In genomic region chr12:47636908-47637780, GRCh38 we compare ENCODE assay signal across 8 cellular contexts.
DNase-seq lines count a peak whose midpoint lies in the region; ATAC-seq, FAIRE-seq and TF ChIP-seq lines count a peak whose summit lies in the region.

No MANE protein-coding gene starts in this region.

- H4K20me1 ChIP-seq in GM12878 (ENCODE audit: control insufficient read depth, insufficient read depth): no peaks in the 10 kb centered on the region

- intact Hi-C loops in Right ventricle myocardium inferior (cut with DNase I) (no loop called here), cardiac septum (cut with DNase I) (no loop called here), GM12878 (cut with micrococcal nuclease; ENCODE audit: unreplicated experiment) (no loop called here)

- DNase-seq in Right ventricle myocardium inferior (ENCODE audit: missing footprints) (peak; percentile 77), cardiac septum (ENCODE audit: low spot score) (no peak), RWPE1 (ENCODE audit: low spot score) (no peak), GM12878 (ENCODE audit: low read depth, low spot score) (no peak), mesenchymal stem cell (peak; percentile 5), HTR-8/SVneo (ENCODE audit: insufficient read length, low spot score) (no peak)

- H3K23ac ChIP-seq in mesenchymal stem cell (ENCODE audit: low read length in 2 of 2): no peak overlapping the region

- no peak for FAIRE-seq in GM12878 (lab: Jason Lieb, UNC)
- FAIRE-seq in HTR-8/SVneo (lab: Jason Lieb, UNC): no peak

- H4K8ac ChIP-seq in mesenchymal stem cell (ENCODE audit: low read length): no peak overlapping the region

- H3K9me3 ChIP-seq in GM12878 (replicated peaks; ENCODE audit: control insufficient read depth, insufficient read depth, low read length) (no peaks in the 10 kb centered on the region; the same call in 2 of the 3 replicates), mesenchymal stem cell (ENCODE audit: control insufficient read depth, low read length) (peaks cover 11% of the 10 kb centered on the region)

- H3K79me2 ChIP-seq in GM12878 (ENCODE audit: control insufficient read depth, insufficient read depth, low read length): no peaks in the 10 kb centered on the region

- H2BK120ac ChIP-seq in mesenchymal stem cell (ENCODE audit: low read depth, low read length): no peak overlapping the region

- H3K18ac ChIP-seq in mesenchymal stem cell (ENCODE audit: low read depth in 1 of 2, low read length in 2 of 2): no peak overlapping the region

- CTCF ChIA-PET in RWPE1 (lab: Yijun Ruan, JAX): interaction anchor here (0.6 to 1.6 kb wide), 5 partner anchors 9 to 380 kb away, joined by 3 to 5 read pairs (median 3); no protein-coding TSS in a partner anchor
- CTCF ChIA-PET in GM12878 (lab: Yijun Ruan, JAX): interaction anchor here (0.5 to 5.5 kb wide), 18 partner anchors 13 to 604 kb away, joined by 3 to 34 read pairs (median 4); partner anchors contain the start of gene ENDOU

- H3K4me3 ChIP-seq in GM12878: no peak overlapping the region
- no peak overlapping the region for H3K4me3 ChIP-seq in mesenchymal stem cell (ENCODE audit: insufficient read depth in 1 of 2, low read depth in 1 of 2, low read length in 2 of 2)

- no peak overlapping the region for H3K14ac ChIP-seq in mesenchymal stem cell (ENCODE audit: low read length in 2 of 2)

- BruUV-seq in GM12878 (replicated peaks; lab: Mats Ljungman, UMichigan): no TSS peak

- H3K79me1 ChIP-seq in mesenchymal stem cell (replicated peaks; ENCODE audit: low read length, poor library complexity, severe bottlenecking): peaks cover 16% of the 10 kb centered on the region

- no peak overlapping the region for H3K27ac ChIP-seq in RWPE1
- H3K27ac ChIP-seq in GM12878 (ENCODE audit: control insufficient read depth, insufficient read depth): no peak overlapping the region
- H3K27ac ChIP-seq in mesenchymal stem cell (ENCODE audit: low read length, poor library complexity, severe bottlenecking): no peak overlapping the region

- H4K91ac ChIP-seq in mesenchymal stem cell (ENCODE audit: low read length): no peak overlapping the region

- POLR2A ChIA-PET in RWPE1 (lab: Yijun Ruan, JAX; ENCODE audit: low non-redundant PET): no interaction called here
- POLR2A ChIA-PET in GM12878 (lab: Charles Lee): no interaction called here

- no peaks in the 10 kb centered on the region for H3K36me3 ChIP-seq in GM12878 (ENCODE audit: control insufficient read depth in 2 of 2, insufficient read depth in 2 of 2, low read length in 1 of 2)
- peaks cover 11 to 15% of the 10 kb centered on the region in 2 experiments for H3K36me3 ChIP-seq in mesenchymal stem cell (ENCODE audit: control insufficient read depth in 1 of 2, insufficient read depth in 2 of 2, low read depth in 1 of 2, low read length in 2 of 2)

- no peak overlapping the region for H2BK15ac ChIP-seq in mesenchymal stem cell (ENCODE audit: low read depth, poor library complexity, severe bottlenecking)

- TF ChIP-seq RAD21 in GM12878 (IDR thresholded peaks at IDR 0.05; ENCODE audit: insufficient read depth, low read depth, low read length): 0 out of 2 replicates have a peak, but pooled peaks have one; percentile 7

- H2BK5ac ChIP-seq in mesenchymal stem cell (ENCODE audit: low read depth, low read length, poor library complexity, severe bottlenecking): no peak overlapping the region

- no peak for TF ChIP-seq EP300 in GM12878 (IDR thresholded peaks at IDR 0.05; ENCODE audit: borderline replicate concordance in 1 of 2, control insufficient read depth in 1 of 2, low read depth in 2 of 2, low read length in 2 of 2)

- H2AK5ac ChIP-seq in mesenchymal stem cell (ENCODE audit: low read length, severe bottlenecking): no peak overlapping the region

- in situ Hi-C loops in GM12878 (cut with MboI): no loop called here

- H3K9ac ChIP-seq in GM12878 (ENCODE audit: control insufficient read depth, insufficient read depth, low read length) (no peak overlapping the region), mesenchymal stem cell (ENCODE audit: low read length) (no peak overlapping the region)

- no peaks in the 10 kb centered on the region for H3K27me3 ChIP-seq in GM12878 (replicated peaks in 1 of 2; ENCODE audit: control insufficient read depth in 2 of 2, insufficient read depth in 2 of 2, low read length in 1 of 2)
- no peaks in the 10 kb centered on the region for H3K27me3 ChIP-seq in mesenchymal stem cell (ENCODE audit: control insufficient read depth in 1 of 2, insufficient read depth in 1 of 2, low read length in 2 of 2)

- H2AFZ ChIP-seq in GM12878 (ENCODE audit: control insufficient read depth, low read depth, low read length): no peak overlapping the region
- H2AFZ ChIP-seq in mesenchymal stem cell (ENCODE audit: low read depth, low read length): no peak overlapping the region

- ATAC-seq in Right ventricle myocardium inferior (no peak), GM12878 (no peak), GM18909 (IDR thresholded peaks at IDR 0.05; ENCODE audit: poor library complexity, unreplicated experiment) (no peak), GM21528 (IDR thresholded peaks at IDR 0.05; ENCODE audit: low FRiP score, unreplicated experiment) (no peak)

- SMC1A ChIA-PET in GM12878 (lab: Charles Lee; ENCODE audit: uncharacterized antibody, unreplicated experiment): interaction anchor here (1.3 kb wide), 1 partner anchor 605 kb away, joined by 9 read pairs; no protein-coding TSS in a partner anchor

- H3K4me2 ChIP-seq in GM12878 (ENCODE audit: control insufficient read depth, insufficient read depth) (no peak overlapping the region), mesenchymal stem cell (ENCODE audit: low read length, poor library complexity, severe bottlenecking) (no peak overlapping the region)

- TF ChIP-seq CTCF in RWPE1 (conservative IDR thresholded peaks at IDR 0.05; ENCODE audit: low read depth): peak; percentile 43
- peak; percentile 15 to 50 (median 47); a peak in 5 of 6 replicates for TF ChIP-seq CTCF in GM12878 (IDR thresholded peaks at IDR 0.05 in 2 of 3, conservative IDR thresholded peaks at IDR 0.05 in 1 of 3; ENCODE audit: control insufficient read depth in 2 of 3, extremely low read depth in 1 of 3, insufficient read depth in 1 of 3, low read depth in 3 of 3, low read length in 3 of 3)

- H2BK12ac ChIP-seq in mesenchymal stem cell (ENCODE audit: low read length in 2 of 2): no peak overlapping the region

- 34% methylated on average over 8 of the region's 8 CpGs for WGBS in GM12878 (ENCODE audit: insufficient coverage, insufficient replicate concordance, low lambda C conversion rate, missing lambda C conversion rate)
- 75% methylated on average over 7 of the region's 8 CpGs for WGBS in mesenchymal stem cell

- H3K4ac ChIP-seq in mesenchymal stem cell (ENCODE audit: low read depth in 1 of 2, low read length in 2 of 2): no peak overlapping the region

- no peak for TF ChIP-seq POLR2A in GM12878 (IDR thresholded peaks at IDR 0.05; ENCODE audit: low read depth, low read length)

- RAD21 ChIA-PET in GM12878 (lab: Charles Lee; ENCODE audit: unreplicated experiment): interaction anchor here (1.8 kb wide), 1 partner anchor 604 kb away, joined by 13 read pairs; no protein-coding TSS in a partner anchor

- H3K4me1 ChIP-seq in GM12878 (ENCODE audit: control insufficient read depth, insufficient read depth, low read length) (no peaks in the 10 kb centered on the region), mesenchymal stem cell (ENCODE audit: control insufficient read depth, insufficient read depth, low read depth, low read length) (no peaks in the 10 kb centered on the region)

TF ChIP-seq in GM12878, 131 proteins besides CTCF, POLR2A, EP300 and RAD21 (continues in another document):
- no peak for TF ChIP-seq CHD2 (IDR thresholded peaks at IDR 0.05; ENCODE audit: borderline replicate concordance, low read depth, low read length)
- no peak for TF ChIP-seq RBBP5 (conservative IDR thresholded peaks at IDR 0.05)
- TF ChIP-seq TAF1 (IDR thresholded peaks at IDR 0.05; ENCODE audit: borderline replicate concordance, low read depth, low read length): no peak
- TF ChIP-seq BCL11A (IDR thresholded peaks at IDR 0.05; ENCODE audit: low read depth, low read length): no peak
- no peak for TF ChIP-seq STAT1 (conservative IDR thresholded peaks at IDR 0.05)
- TF ChIP-seq, protein P1, sequence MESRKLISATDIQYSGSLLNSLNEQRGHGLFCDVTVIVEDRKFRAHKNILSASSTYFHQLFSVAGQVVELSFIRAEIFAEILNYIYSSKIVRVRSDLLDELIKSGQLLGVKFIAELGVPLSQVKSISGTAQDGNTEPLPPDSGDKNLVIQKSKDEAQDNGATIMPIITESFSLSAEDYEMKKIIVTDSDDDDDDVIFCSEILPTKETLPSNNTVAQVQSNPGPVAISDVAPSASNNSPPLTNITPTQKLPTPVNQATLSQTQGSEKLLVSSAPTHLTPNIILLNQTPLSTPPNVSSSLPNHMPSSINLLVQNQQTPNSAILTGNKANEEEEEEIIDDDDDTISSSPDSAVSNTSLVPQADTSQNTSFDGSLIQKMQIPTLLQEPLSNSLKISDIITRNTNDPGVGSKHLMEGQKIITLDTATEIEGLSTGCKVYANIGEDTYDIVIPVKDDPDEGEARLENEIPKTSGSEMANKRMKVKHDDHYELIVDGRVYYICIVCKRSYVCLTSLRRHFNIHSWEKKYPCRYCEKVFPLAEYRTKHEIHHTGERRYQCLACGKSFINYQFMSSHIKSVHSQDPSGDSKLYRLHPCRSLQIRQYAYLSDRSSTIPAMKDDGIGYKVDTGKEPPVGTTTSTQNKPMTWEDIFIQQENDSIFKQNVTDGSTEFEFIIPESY (IDR thresholded peaks at IDR 0.05): no peak

Comparison
In these comparisons a context has a peak if more than half of its experiments do, and no peak if none do; other contexts are left out.
1. DNase-seq: peak in Right ventricle myocardium inferior (single experiment) and mesenchymal stem cell (single experiment); none in cardiac septum (single experiment), RWPE1 (single experiment), GM12878 (single experiment) and HTR-8/SVneo (single experiment).